24 cellular contexts compared by ENCODE assay signal in genomic region chr9:237141-237857, GRCh38. TPM values are rescaled to one million over a fixed set of nuclear protein-coding genes. Genes with fewer than 3 reads are reported as not detected.
DNase-seq lines count a peak whose midpoint lies in the region; ATAC-seq and TF ChIP-seq lines count a peak whose summit lies in the region.
"Had no signal": no experiment of that assay in that cellular context is flagged by ENCODE, and none has a peak within 500 bp of the region (broad histone marks: within the 10 kb centered on the region; RNA-seq: fewer than 3 reads in every experiment).

No MANE protein-coding gene starts in this region.

- peaks cover 42% of the 10 kb centered on the region for H3K79me2 ChIP-seq in Loucy (ENCODE audit: insufficient read depth, low read length)
- H3K79me2 ChIP-seq in mammary epithelial cell (ENCODE audit: insufficient read depth, low read length), result no peaks in the 10 kb centered on the region

- peaks cover 64% of the 10 kb centered on the region for H3K4me1 Mint-ChIP-seq in activated CD8-positive, alpha-beta memory T cell treated with anti-CD3 and anti-CD28 coated beads, Interleukin-2, amount 10 ng/mL, durations not matched to agents 7 days and 5 days
- peaks cover 78% of the 10 kb centered on the region for H3K4me1 Mint-ChIP-seq in activated CD8-positive, alpha-beta T cell treated with anti-CD3 and anti-CD28 coated beads, Interleukin-2, amount 10 ng/mL, durations not matched to agents 7 days and 5 days (ENCODE audit: low read depth)
- H3K4me1 Mint-ChIP-seq: GM23338 had no signal

- no peaks in the 10 kb centered on the region for H3K27me3 Mint-ChIP-seq in activated CD8-positive, alpha-beta memory T cell treated with anti-CD3 and anti-CD28 coated beads, Interleukin-2, amount 10 ng/mL, durations not matched to agents 7 days and 5 days
- no peaks in the 10 kb centered on the region for H3K27me3 Mint-ChIP-seq in activated CD8-positive, alpha-beta T cell treated with anti-CD3 and anti-CD28 coated beads, Interleukin-2, amount 10 ng/mL, durations not matched to agents 7 days and 5 days (ENCODE audit: low read depth)
- H3K27me3 Mint-ChIP-seq: T-cell, type B pancreatic cell had no signal

- no peak overlapping the region for H2AFZ ChIP-seq in Loucy (ENCODE audit: low read length)
- H2AFZ ChIP-seq in mammary epithelial cell (ENCODE audit: low read depth, low read length), result no peak overlapping the region
- H2AFZ ChIP-seq: GM23338 had no signal

- H3F3A ChIP-seq in Loucy (ENCODE audit: low read depth), result no peaks in the 10 kb centered on the region

- H3K9me3 Mint-ChIP-seq in activated CD8-positive, alpha-beta memory T cell treated with anti-CD3 and anti-CD28 coated beads, Interleukin-2, amount 10 ng/mL, durations not matched to agents 7 days and 5 days (ENCODE audit: low read depth), result peaks cover 13% of the 10 kb centered on the region
- peaks cover 6% of the 10 kb centered on the region for H3K9me3 Mint-ChIP-seq in activated CD8-positive, alpha-beta T cell treated with anti-CD3 and anti-CD28 coated beads, Interleukin-2, amount 10 ng/mL, durations not matched to agents 7 days and 5 days (ENCODE audit: insufficient read depth)
- H3K9me3 Mint-ChIP-seq: type B pancreatic cell had no signal

- H3K4me2 ChIP-seq in Loucy (ENCODE audit: low read depth, low read length, poor library complexity, severe bottlenecking) (peak overlapping the region; percentile 18), mammary epithelial cell (ENCODE audit: insufficient read depth, low read depth, low read length) (no peak overlapping the region)
- H3K4me2 ChIP-seq: GM23338 had no signal

- H3K9me2 ChIP-seq in Loucy (replicated peaks; ENCODE audit: low read depth, low read length), result no peaks in the 10 kb centered on the region

- intact Hi-C loops in spleen (cut with DNase I; ENCODE audit: low total_unique reads) (no loop called here), mammary epithelial cell (cut with micrococcal nuclease) (no loop called here)

- H3K9ac ChIP-seq in Loucy (ENCODE audit: low read depth, low read length, poor library complexity, severe bottlenecking), result no peak overlapping the region
- H3K9ac ChIP-seq in mammary epithelial cell (ENCODE audit: insufficient read depth, low read length), result no peak overlapping the region

- no TSS peak for BruUV-seq in mammary epithelial cell (replicated peaks; lab: Mats Ljungman, UMichigan)

- H3K4me1 ChIP-seq in Loucy (ENCODE audit: insufficient read depth, low read length, poor library complexity, severe bottlenecking), result peaks cover 19% of the 10 kb centered on the region
- H3K4me1 ChIP-seq in spleen, result peaks cover 4 to 54% (median 32%) of the 10 kb centered on the region in 6 donors
- H3K4me1 ChIP-seq in mammary epithelial cell (ENCODE audit: insufficient read depth, low read length), result no peaks in the 10 kb centered on the region
- H3K4me1 ChIP-seq: right lobe of liver had no signal

- H3K27me3 ChIP-seq in Loucy (ENCODE audit: insufficient read depth, low read length, poor library complexity, severe bottlenecking) (no peaks in the 10 kb centered on the region), spleen (replicated peaks in 1 of 7) (no peaks in the 10 kb centered on the region), mammary epithelial cell (ENCODE audit: insufficient read depth, low read length) (no peaks in the 10 kb centered on the region)
- H3K27me3 ChIP-seq: left lung, right lobe of liver had no signal

- in situ Hi-C loops in mammary epithelial cell (cut with MboI; ENCODE audit: low sequenced_read_pairs in 2 of 2), result no loop called here

- no peak overlapping the region for H3K4me3 ChIP-seq in Loucy (ENCODE audit: low read length, poor library complexity, severe bottlenecking)
- H3K4me3 ChIP-seq in spleen, result no peak overlapping the region
- no peak overlapping the region for H3K4me3 ChIP-seq in mammary epithelial cell (replicated peaks in 1 of 3; ENCODE audit: insufficient read depth in 1 of 3, low read depth in 2 of 3, low read length in 3 of 3)
- H3K4me3 ChIP-seq: GM23338, left lung, right lobe of liver had no signal

- H3K36me3 Mint-ChIP-seq in activated CD8-positive, alpha-beta memory T cell treated with anti-CD3 and anti-CD28 coated beads, Interleukin-2, amount 10 ng/mL, durations not matched to agents 7 days and 5 days, result peaks cover 69% of the 10 kb centered on the region
- peaks cover 81% of the 10 kb centered on the region for H3K36me3 Mint-ChIP-seq in activated CD8-positive, alpha-beta T cell treated with anti-CD3 and anti-CD28 coated beads, Interleukin-2, amount 10 ng/mL, durations not matched to agents 7 days and 5 days (ENCODE audit: low read depth)
- H3K36me3 Mint-ChIP-seq: type B pancreatic cell had no signal

- H3K9me3 ChIP-seq in Loucy (ENCODE audit: insufficient read depth, low read depth, low read length) (peaks cover 11% of the 10 kb centered on the region; the same call in 1 of the 2 replicates), spleen (peaks cover 0 to 21% (median 6%) of the 10 kb centered on the region in 8 donors), mammary epithelial cell (replicated peaks; ENCODE audit: insufficient read depth, low read length) (no peaks in the 10 kb centered on the region)
- H3K9me3 ChIP-seq: left lung, right lobe of liver had no signal

- dilution Hi-C loops in mammary epithelial cell (cut with HindIII; ENCODE audit: low sequenced_read_pairs), result no loop called here

- TF ChIP-seq POLR2A in spleen (IDR thresholded peaks at IDR 0.05), result no peak

- TF ChIP-seq CTCF in Loucy (conservative IDR thresholded peaks at IDR 0.05; ENCODE audit: low read length), result no peak
- TF ChIP-seq CTCF in spleen (IDR thresholded peaks at IDR 0.05 in 8 of 11, conservative IDR thresholded peaks at IDR 0.05 in 3 of 11), result no peak
- TF ChIP-seq CTCF in mammary epithelial cell (conservative IDR thresholded peaks at IDR 0.05 in 1 of 2, IDR thresholded peaks at IDR 0.05 in 1 of 2; ENCODE audit: extremely low read depth in 1 of 2, insufficient read depth in 1 of 2, low read depth in 1 of 2, low read length in 2 of 2), result no peak

- H4K20me1 ChIP-seq in Loucy (ENCODE audit: insufficient read depth, low read length, poor library complexity, severe bottlenecking), result no peaks in the 10 kb centered on the region
- H4K20me1 ChIP-seq in mammary epithelial cell (ENCODE audit: insufficient read depth, low read length), result no peaks in the 10 kb centered on the region

- CTCF ChIA-PET in activated CD8-positive, alpha-beta memory T cell treated with anti-CD3 and anti-CD28 coated beads, Interleukin-2, amount 10 ng/mL, durations not matched to agents 7 days and 5 days (lab: Charles Lee), result interaction anchor here (0.9 to 4.9 kb wide), 7 partner anchors 8 to 40 kb away, joined by 3 to 25 read pairs (median 6); partner anchors contain the start of gene DOCK8
- CTCF ChIA-PET in activated CD8-positive, alpha-beta T cell treated with anti-CD3 and anti-CD28 coated beads, Interleukin-2, amount 10 ng/mL, durations not matched to agents 7 days and 5 days (lab: Charles Lee), result interaction anchor here (0.6 to 3.0 kb wide), 5 partner anchors 14 to 36 kb away, joined by 3 to 13 read pairs (median 5); partner anchors contain the start of gene DOCK8
- CTCF ChIA-PET in mammary epithelial cell (lab: Charles Lee; ENCODE audit: low non-redundant PET), result no interaction called here

- H3K27ac ChIP-seq in spleen, result peak overlapping the region in 6 of 8 donors; percentile 30 to 75 (median 58)
- no peak overlapping the region for H3K27ac ChIP-seq in mammary epithelial cell (ENCODE audit: insufficient read depth, low read depth, low read length)
- H3K27ac ChIP-seq: C4-2B, epithelial cell of prostate, left lung, right lobe of liver, VCaP had no signal

- H3K36me3 ChIP-seq in Loucy (ENCODE audit: insufficient read depth, low read length), result 0 out of 2 replicates have a peak, but pooled peaks cover 9% of the 10 kb centered on the region
- peaks cover 0 to 20% (median 0%) of the 10 kb centered on the region in 6 donors for H3K36me3 ChIP-seq in spleen
- no peaks in the 10 kb centered on the region for H3K36me3 ChIP-seq in mammary epithelial cell (ENCODE audit: insufficient read depth, low read length)
- H3K36me3 ChIP-seq: left lung, right lobe of liver had no signal

- ATAC-seq in activated CD8-positive, alpha-beta memory T cell treated with anti-CD3 and anti-CD28 coated beads, Interleukin-2, amount 10 ng/mL, durations not matched to agents 7 days and 5 days, result peak; percentile 57
- peak; percentile 69 for ATAC-seq in activated CD8-positive, alpha-beta T cell treated with anti-CD3 and anti-CD28 coated beads, Interleukin-2, amount 10 ng/mL, durations not matched to agents 7 days and 5 days
- no peak for ATAC-seq in HG03521 (IDR thresholded peaks at IDR 0.05; ENCODE audit: unreplicated experiment)
- ATAC-seq: GM23338, left lung, right lobe of liver, T-cell had no signal

- WGBS in spleen, 5 donors, result 60 to 65% (median 62%) methylated on average over 3 of the region's 3 CpGs
- 92% methylated on average over 3 of the region's 3 CpGs for WGBS in mammary epithelial cell (ENCODE audit: low coverage, missing lambda C conversion rate)

- no peak for DNase-seq in activated CD8-positive, alpha-beta memory T cell treated with anti-CD3 and anti-CD28 coated beads, Interleukin-2, amount 10 ng/mL, durations not matched to agents 7 days and 5 days
- DNase-seq in activated CD8-positive, alpha-beta memory T cell treated with anti-CD3 and anti-CD28 coated beads for 24 hours, result no peak
- no peak for DNase-seq in activated CD8-positive, alpha-beta T cell treated with anti-CD3 and anti-CD28 coated beads, Interleukin-2, amount 10 ng/mL, durations not matched to agents 7 days and 5 days
- DNase-seq in spleen (no peak), epidermal melanocyte (ENCODE audit: insufficient read length, low spot score) (no peak), mammary epithelial cell (no peak)
- DNase-seq: amygdala, left lung, NCI-H1417, NCI-H446 treated with DMSO at 0.1 percent for 48 hours, posterior cingulate gyrus, right lobe of liver, SHP77 treated with DMSO at 0.1 percent for 48 hours, T-cell had no signal

- H3K27ac Mint-ChIP-seq in activated CD8-positive, alpha-beta memory T cell treated with anti-CD3 and anti-CD28 coated beads, Interleukin-2, amount 10 ng/mL, durations not matched to agents 7 days and 5 days, result peak overlapping the region; percentile 85
- peak overlapping the region; percentile 84 for H3K27ac Mint-ChIP-seq in activated CD8-positive, alpha-beta T cell treated with anti-CD3 and anti-CD28 coated beads, Interleukin-2, amount 10 ng/mL, durations not matched to agents 7 days and 5 days
- H3K27ac Mint-ChIP-seq: GM23338, type B pancreatic cell had no signal

- POLR2A ChIA-PET in activated CD8-positive, alpha-beta T cell treated with anti-CD3 and anti-CD28 coated beads, Interleukin-2, amount 10 ng/mL, durations not matched to agents 7 days and 5 days (lab: Charles Lee), result interaction anchor here (1.0 to 3.8 kb wide), 5 partner anchors 14 to 35 kb away, joined by 4 to 25 read pairs (median 7); partner anchors contain the start of gene DOCK8

- H3K4me3 Mint-ChIP-seq in activated CD8-positive, alpha-beta memory T cell treated with anti-CD3 and anti-CD28 coated beads, Interleukin-2, amount 10 ng/mL, durations not matched to agents 7 days and 5 days, result peak overlapping the region; percentile 1
- H3K4me3 Mint-ChIP-seq in activated CD8-positive, alpha-beta T cell treated with anti-CD3 and anti-CD28 coated beads, Interleukin-2, amount 10 ng/mL, durations not matched to agents 7 days and 5 days, result peak overlapping the region; percentile 50
- H3K4me3 Mint-ChIP-seq: GM23338, type B pancreatic cell had no signal

RNA-seq across cellular contexts. Expression of gene DOCK8, which starts 22.6 kb away (rescaled TPM):
- total RNA-seq in activated CD8-positive, alpha-beta memory T cell treated with anti-CD3 and anti-CD28 coated beads, Interleukin-2, amount 10 ng/mL, durations not matched to agents 7 days and 5 days, result 100 to 1,000 TPM; 374 to 389 TPM
- total RNA-seq in activated CD8-positive, alpha-beta T cell treated with anti-CD3 and anti-CD28 coated beads, Interleukin-2, amount 10 ng/mL, durations not matched to agents 7 days and 5 days, result 100 to 1,000 TPM; 386 to 389 TPM
- 100 to 1,000 TPM; 153 to 275 (median 196) TPM for total RNA-seq in spleen
- polyA plus RNA-seq in spleen, result 10 to 100 TPM; 34.3 to 40.1 (median 39.1) TPM
- 1 to 10 TPM; 4.0 to 5.0 TPM for total RNA-seq in mammary epithelial cell
- polyA plus RNA-seq in mammary epithelial cell, result 0.83 TPM
- polyA minus RNA-seq in mammary epithelial cell, result 0.67 TPM
- total RNA-seq: A673, LHCN-M2 had no signal
- polyA plus RNA-seq: neural cell had no signal

RNA-seq across cellular contexts. Expression of gene ZNG1A, which starts 58.4 kb away (rescaled TPM):
- total RNA-seq in activated CD8-positive, alpha-beta memory T cell treated with anti-CD3 and anti-CD28 coated beads, Interleukin-2, amount 10 ng/mL, durations not matched to agents 7 days and 5 days, result 10 to 100 TPM; 40.0 to 56.4 TPM
- total RNA-seq in activated CD8-positive, alpha-beta T cell treated with anti-CD3 and anti-CD28 coated beads, Interleukin-2, amount 10 ng/mL, durations not matched to agents 7 days and 5 days, result 10 to 100 TPM; 32.8 to 33.5 TPM
- 10 to 100 TPM; 27.3 to 52.3 (median 38.0) TPM for total RNA-seq in spleen
- polyA plus RNA-seq in spleen, result 10 to 100 TPM; 24.0 to 34.6 (median 24.4) TPM
- 10 to 100 TPM; 47.6 to 50.0 TPM for total RNA-seq in mammary epithelial cell
- polyA plus RNA-seq in mammary epithelial cell, result 17.3 TPM
- polyA minus RNA-seq in mammary epithelial cell, result 6.4 TPM

Comparison
In these comparisons a context has a peak if more than half of its experiments do, and no peak if none do; other contexts are left out.
1. RNA of gene DOCK8, which starts 22.6 kb away (total RNA-seq): 386 to 389 TPM in activated CD8-positive, alpha-beta T cell treated with anti-CD3 and anti-CD28 coated beads, Interleukin-2, amount 10 ng/mL, durations not matched to agents 7 days and 5 days, 374 to 389 TPM in activated CD8-positive, alpha-beta memory T cell treated with anti-CD3 and anti-CD28 coated beads, Interleukin-2, amount 10 ng/mL, durations not matched to agents 7 days and 5 days and 153 to 275 TPM in spleen; 4.0 to 5.0 TPM in mammary epithelial cell; every median in the first group is over 10 times any median in the second.